In genomic region chr5:96870094-96871021, GRCh38 we compare ENCODE assay signal across 9 cellular contexts. TPM values are rescaled to one million over a fixed set of nuclear protein-coding genes. Genes with fewer than 3 reads are reported as not detected.
DNase-seq lines count a peak whose midpoint lies in the region; ATAC-seq and TF ChIP-seq lines count a peak whose summit lies in the region.
"Had no signal": no experiment of that assay in that cellular context is flagged by ENCODE, and none has a peak within 500 bp of the region (broad histone marks: within the 10 kb centered on the region; RNA-seq: fewer than 3 reads in every experiment).

No MANE protein-coding gene starts in this region.

- H3K4me3 ChIP-seq in neuron (ENCODE audit: low read length) (no peak overlapping the region), heart right ventricle (no peak overlapping the region)

- WGBS in heart right ventricle, 2 donors, result 64% methylated on average over 4 of the region's 4 CpGs

- H3K27ac Mint-ChIP-seq in activated CD4-positive, alpha-beta T cell treated with anti-CD3 and anti-CD28 coated beads, Interleukin-2, amount 10 ng/mL, durations not matched to agents 24 days and 14 days, result peak overlapping the region; percentile 83

- DNase-seq in activated CD4-positive, alpha-beta T cell treated with anti-CD3 and anti-CD28 coated beads, Interleukin-2, amount 10 ng/mL, durations not matched to agents 24 days and 14 days, result no peak
- no peak for DNase-seq in activated CD4-positive, alpha-beta T cell treated with anti-CD3 and anti-CD28 coated beads, Interleukin-2, amount 50 U/mL, for 4 hours
- DNase-seq in NCI-H69 (lab: John Stamatoyannopoulos, UW) (peak; percentile 11), GF-D8 (lab: John Stamatoyannopoulos, UW) (no peak), DMS153 (lab: John Stamatoyannopoulos, UW) (no peak), heart right ventricle (no peak)

- peaks cover 60% of the 10 kb centered on the region for H3K4me1 Mint-ChIP-seq in activated CD4-positive, alpha-beta T cell treated with anti-CD3 and anti-CD28 coated beads, Interleukin-2, amount 10 ng/mL, durations not matched to agents 24 days and 14 days

- H3K9me3 ChIP-seq in neuron (ENCODE audit: low read length) (no peaks in the 10 kb centered on the region), heart right ventricle (no peaks in the 10 kb centered on the region)

- peak overlapping the region; percentile 59 for H3K4me3 Mint-ChIP-seq in activated CD4-positive, alpha-beta T cell treated with anti-CD3 and anti-CD28 coated beads, Interleukin-2, amount 10 ng/mL, durations not matched to agents 24 days and 14 days

- H2AFZ ChIP-seq in neuron (ENCODE audit: low read depth, low read length), result peak overlapping the region; percentile 62

- no peaks in the 10 kb centered on the region for H3K36me3 Mint-ChIP-seq in activated CD4-positive, alpha-beta T cell treated with anti-CD3 and anti-CD28 coated beads, Interleukin-2, amount 10 ng/mL, durations not matched to agents 24 days and 14 days (ENCODE audit: low read depth)

- H3K27ac ChIP-seq in heart right ventricle, result no peak overlapping the region

- H3K27me3 Mint-ChIP-seq in activated CD4-positive, alpha-beta T cell treated with anti-CD3 and anti-CD28 coated beads, Interleukin-2, amount 10 ng/mL, durations not matched to agents 24 days and 14 days, result no peaks in the 10 kb centered on the region

- peak; percentile 69 for ATAC-seq in HG02642 (IDR thresholded peaks at IDR 0.05; ENCODE audit: poor library complexity, unreplicated experiment)
- ATAC-seq in heart right ventricle, result no peak
- ATAC-seq: left lobe of liver had no signal

- TF ChIP-seq CTCF in heart right ventricle (IDR thresholded peaks at IDR 0.05), result no peak

- H3K36me3 ChIP-seq in neuron (ENCODE audit: insufficient read depth, low read length) (no peaks in the 10 kb centered on the region), heart right ventricle (no peaks in the 10 kb centered on the region)

- intact Hi-C loops in activated CD4-positive, alpha-beta T cell treated with anti-CD3 and anti-CD28 coated beads, Interleukin-2, amount 10 ng/mL, durations not matched to agents 24 days and 14 days (cut with micrococcal nuclease), result loop anchor here (1.0 to 2.0 kb wide), 5 partner anchors 23 to 224 kb away; no protein-coding TSS in a partner anchor
- intact Hi-C loops in heart right ventricle (cut with DNase I), result loop anchor here in 5 of 10 donors (2.0 to 10.0 kb wide), 6 partner anchors 64 to 292 kb away; partner anchors contain the start of gene LNPEP (in 2 of the 5)

- H3K4me1 ChIP-seq in neuron (ENCODE audit: insufficient read depth, low read length) (peaks cover 10% of the 10 kb centered on the region), heart right ventricle (peaks cover 0 to 2% (median 0%) of the 10 kb centered on the region in 9 donors)

- H3K9me3 Mint-ChIP-seq in activated CD4-positive, alpha-beta T cell treated with anti-CD3 and anti-CD28 coated beads, Interleukin-2, amount 10 ng/mL, durations not matched to agents 24 days and 14 days, result no peaks in the 10 kb centered on the region

- H3K27me3 ChIP-seq in neuron (ENCODE audit: insufficient read depth, low read length) (no peaks in the 10 kb centered on the region), heart right ventricle (no peaks in the 10 kb centered on the region)

RNA-seq across cellular contexts. Expression of gene ERAP2, which starts 5.9 kb away (rescaled TPM):
- 48.9 and 51.3 TPM in 2 replicates for total RNA-seq in activated CD4-positive, alpha-beta T cell treated with anti-CD3 and anti-CD28 coated beads, Interleukin-2, amount 10 ng/mL, durations not matched to agents 24 days and 14 days
- total RNA-seq in heart right ventricle, result 10 to 100 TPM in 1 of 10 donors, 1 to 10 TPM in 7, under 1 TPM in 2; 0.92 to 29.7 (median 5.9) TPM
- polyA plus RNA-seq in heart right ventricle, result 1 to 10 TPM; 3.0 to 5.2 TPM
